24 cellular contexts compared by ENCODE assay signal in genomic region chr9:10566853-10567252, GRCh38. TPM values are rescaled to one million over a fixed set of nuclear protein-coding genes. Genes with fewer than 3 reads are reported as not detected.
"Had no signal": no experiment of that assay in that cellular context is flagged by ENCODE, and none has a peak within 500 bp of the region (broad histone marks: within the 10 kb centered on the region; RNA-seq: fewer than 3 reads in every experiment).

No MANE protein-coding gene starts in this region.

- H3K27ac ChIP-seq: breast epithelium, gastrocnemius medialis, neutrophil, ovary, prostate gland, sigmoid colon, thoracic aorta had no signal

- H3K9me3 ChIP-seq: breast epithelium, gastrocnemius medialis, neutrophil, ovary, prostate gland, sigmoid colon, thoracic aorta had no signal

- FAIRE-seq: islet of Langerhans, small intestine, urothelium cell line had no signal

- H3K36me3 ChIP-seq: breast epithelium, gastrocnemius medialis, neutrophil, ovary, prostate gland, sigmoid colon, thoracic aorta had no signal

- H3K4me1 ChIP-seq: gastrocnemius medialis, prostate gland, sigmoid colon had no signal

- ATAC-seq: activated CD8-positive, alpha-beta memory T cell treated with anti-CD3 and anti-CD28 coated beads, Interleukin-2, amount 10 ng/mL, durations not matched to agents 7 days and 5 days; activated CD8-positive, alpha-beta T cell treated with anti-CD3 and anti-CD28 coated beads, Interleukin-2, amount 10 ng/mL, durations not matched to agents 7 days and 5 days; activated naive CD4-positive, alpha-beta T cell treated with anti-CD3 and anti-CD28 coated beads, Interleukin-2, amount 50 U/mL, for 72 hours; gastrocnemius medialis; left cardiac atrium; stimulated activated effector memory CD8-positive, alpha-beta T cell treated with anti-CD3 and anti-CD28 coated beads, Interleukin-12 subunit alpha, Interleukin-12 subunit beta, amount 100 ng/mL, for 72 hours had no signal

- H3K27me3 ChIP-seq: breast epithelium, gastrocnemius medialis, neutrophil, ovary, sigmoid colon had no signal

- H3K4me3 ChIP-seq: breast epithelium, gastrocnemius medialis, ovary, prostate gland, sigmoid colon, thoracic aorta had no signal

- DNase-seq: activated B cell treated with CpG ODN at 0.5 μM for 24 hours; activated CD4-positive, alpha-beta T cell treated with anti-CD3 and anti-CD28 coated beads, Interleukin-2, amount 50 U/mL, for 1 hour; activated CD8-positive, alpha-beta memory T cell treated with anti-CD3 and anti-CD28 coated beads, Interleukin-2, amount 10 ng/mL, durations not matched to agents 7 days and 5 days; activated CD8-positive, alpha-beta T cell treated with anti-CD3 and anti-CD28 coated beads, Interleukin-2, amount 10 ng/mL, durations not matched to agents 7 days and 5 days; activated naive CD4-positive, alpha-beta T cell; activated T-cell treated with anti-CD3 and anti-CD28 coated beads, Interleukin-2, amount 50 U/mL, for 48 hours; gastrocnemius medialis; glutamatergic neuron; left cardiac atrium; mammary epithelial cell; ovary; retina; sigmoid colon; small intestine; stimulated activated CD4-positive, alpha-beta T cell treated with anti-CD3 and anti-CD28 coated beads, Interleukin-4, amount 100 ng/mL, for 24 hours; trophoblast cell had no signal

RNA-seq across cellular contexts. Expression of gene PTPRD, which starts 45.9 kb away (rescaled TPM):
- total RNA-seq: activated CD8-positive, alpha-beta T cell treated with anti-CD3 and anti-CD28 coated beads, Interleukin-2, amount 10 ng/mL, durations not matched to agents 7 days and 5 days; activated naive CD4-positive, alpha-beta T cell treated with anti-CD3 and anti-CD28 coated beads, Interleukin-2, amount 50 U/mL, for 72 hours had no signal
